Comparison of ENCODE assay signal across 18 cellular contexts in genomic region chr20:48191200-48191599, GRCh38.
DNase-seq lines count a peak whose midpoint lies in the region; ATAC-seq and TF ChIP-seq lines count a peak whose summit lies in the region.
"Had no signal": no experiment of that assay in that cellular context is flagged by ENCODE, and none has a peak within 500 bp of the region (broad histone marks: within the 10 kb centered on the region; RNA-seq: fewer than 3 reads in every experiment).

No MANE protein-coding gene starts in this region.

- no peak overlapping the region for H3K27ac ChIP-seq in GM23248
- no peak overlapping the region for H3K27ac ChIP-seq in RWPE2 (ENCODE audit: poor library complexity, severe bottlenecking)
- H3K27ac ChIP-seq in neural progenitor cell = no peak overlapping the region
- H3K27ac ChIP-seq: cardiac muscle cell, PC-9, right atrium auricular region had no signal

- H3K27me3 ChIP-seq in GM23248 (replicated peaks; ENCODE audit: insufficient read depth) (0 out of 2 replicates have a peak, but pooled peaks cover 2% of the 10 kb centered on the region), RWPE2 (ENCODE audit: insufficient read depth, poor library complexity, severe bottlenecking) (no peaks in the 10 kb centered on the region), neural progenitor cell (peaks cover under 1% of the 10 kb centered on the region)
- H3K27me3 ChIP-seq: cardiac muscle cell, gastroesophageal sphincter, right atrium auricular region had no signal

- CTCF ChIA-PET in activated CD8-positive, alpha-beta memory T cell treated with anti-CD3 and anti-CD28 coated beads, Interleukin-2, amount 10 ng/mL, durations not matched to agents 7 days and 5 days (lab: Charles Lee) = no interaction called here

- DNase-seq in GM23248 = peak; percentile 16
- no peak for DNase-seq in RWPE2 (ENCODE audit: low spot score)
- peak; percentile 6 for DNase-seq in fibroblast of mammary gland (ENCODE audit: low read depth)
- no peak for DNase-seq in neural progenitor cell (ENCODE audit: low spot score)
- DNase-seq in activated CD8-positive, alpha-beta memory T cell treated with anti-CD3 and anti-CD28 coated beads, Interleukin-2, amount 10 ng/mL, durations not matched to agents 7 days and 5 days = no peak
- no peak for DNase-seq in DMS153 treated with DMSO at 0.1 percent for 48 hours (lab: John Stamatoyannopoulos, UW; ENCODE audit: unreplicated experiment)
- no peak for DNase-seq in HFFc6
- DNase-seq in NOMO-1 treated with DMSO at 0.1 percent for 48 hours (lab: John Stamatoyannopoulos, UW; ENCODE audit: unreplicated experiment) = no peak
- DNase-seq: activated naive CD8-positive, alpha-beta T cell treated with anti-CD3 and anti-CD28 coated beads, Interleukin-2, amount 10 ng/mL, durations not matched to agents 7 days and 5 days; activated T-cell treated with anti-CD3 and anti-CD28 coated beads, Interleukin-2, amount 50 U/mL, for 4 hours; IMR-90; NCI-H526 treated with DMSO at 0.1 percent for 48 hours; PC-9; stimulated activated CD4-positive, alpha-beta T cell treated with anti-CD3 and anti-CD28 coated beads, Interleukin-1b, Interleukin-23, amount 100 ng/mL, for 48 hours had no signal

- H3K36me3 ChIP-seq in GM23248 (ENCODE audit: low read depth) (no peaks in the 10 kb centered on the region), RWPE2 (ENCODE audit: low read depth) (no peaks in the 10 kb centered on the region), neural progenitor cell (no peaks in the 10 kb centered on the region)
- H3K36me3 ChIP-seq: cardiac muscle cell, gastroesophageal sphincter, right atrium auricular region had no signal

- H3K36me3 Mint-ChIP-seq in neural progenitor cell (peaks cover 2% of the 10 kb centered on the region), HFFc6 (ENCODE audit: low read depth) (no peaks in the 10 kb centered on the region)
- H3K36me3 Mint-ChIP-seq in activated CD8-positive, alpha-beta memory T cell treated with anti-CD3 and anti-CD28 coated beads, Interleukin-2, amount 10 ng/mL, durations not matched to agents 7 days and 5 days = no peaks in the 10 kb centered on the region
- H3K36me3 Mint-ChIP-seq: activated naive CD8-positive, alpha-beta T cell treated with anti-CD3 and anti-CD28 coated beads, Interleukin-2, amount 10 ng/mL, durations not matched to agents 7 days and 5 days had no signal

- ATAC-seq in RWPE2 (ENCODE audit: low read depth) = peak; percentile 37; the same call in 2 of the 3 replicates
- no peak for ATAC-seq in activated CD8-positive, alpha-beta memory T cell treated with anti-CD3 and anti-CD28 coated beads, Interleukin-2, amount 10 ng/mL, durations not matched to agents 7 days and 5 days
- ATAC-seq: activated T-cell treated with anti-CD3 and anti-CD28 coated beads, Interleukin-2, amount 50 U/mL, for 4 hours; gastroesophageal sphincter had no signal

- H3K27me3 Mint-ChIP-seq in neural progenitor cell (ENCODE audit: insufficient read depth, low read depth) (peaks cover 12% of the 10 kb centered on the region), HFFc6 (ENCODE audit: insufficient read depth) (peaks cover 8% of the 10 kb centered on the region)
- H3K27me3 Mint-ChIP-seq in activated CD8-positive, alpha-beta memory T cell treated with anti-CD3 and anti-CD28 coated beads, Interleukin-2, amount 10 ng/mL, durations not matched to agents 7 days and 5 days = no peaks in the 10 kb centered on the region
- H3K27me3 Mint-ChIP-seq: activated naive CD8-positive, alpha-beta T cell treated with anti-CD3 and anti-CD28 coated beads, Interleukin-2, amount 10 ng/mL, durations not matched to agents 7 days and 5 days had no signal

- H3K4me3 Mint-ChIP-seq in neural progenitor cell (no peak overlapping the region), HFFc6 (no peak overlapping the region)
- H3K4me3 Mint-ChIP-seq in activated CD8-positive, alpha-beta memory T cell treated with anti-CD3 and anti-CD28 coated beads, Interleukin-2, amount 10 ng/mL, durations not matched to agents 7 days and 5 days = no peak overlapping the region
- H3K4me3 Mint-ChIP-seq: activated naive CD8-positive, alpha-beta T cell treated with anti-CD3 and anti-CD28 coated beads, Interleukin-2, amount 10 ng/mL, durations not matched to agents 7 days and 5 days; activated T-cell treated with anti-CD3 and anti-CD28 coated beads, Interleukin-2, amount 50 U/mL, for 4 hours had no signal

- H3K4me3 ChIP-seq in GM23248 (no peak overlapping the region), RWPE2 (ENCODE audit: severe bottlenecking) (no peak overlapping the region), fibroblast of mammary gland (ENCODE audit: control insufficient read depth, low read depth, low read length) (no peak overlapping the region), neural progenitor cell (no peak overlapping the region)
- H3K4me3 ChIP-seq: cardiac muscle cell, gastroesophageal sphincter, lung, PC-9, right atrium auricular region had no signal

- H3K4me2 ChIP-seq in GM23248 (ENCODE audit: unreplicated experiment) (no peak overlapping the region), neural progenitor cell (peak overlapping the region; percentile 28)
- H3K4me2 ChIP-seq: PC-9 had no signal

- peaks cover 7% of the 10 kb centered on the region for H3K9me3 Mint-ChIP-seq in neural progenitor cell
- H3K9me3 Mint-ChIP-seq in activated CD8-positive, alpha-beta memory T cell treated with anti-CD3 and anti-CD28 coated beads, Interleukin-2, amount 10 ng/mL, durations not matched to agents 7 days and 5 days (ENCODE audit: low read depth) = no peaks in the 10 kb centered on the region
- peaks cover 54% of the 10 kb centered on the region for H3K9me3 Mint-ChIP-seq in HFFc6
- H3K9me3 Mint-ChIP-seq: activated naive CD8-positive, alpha-beta T cell treated with anti-CD3 and anti-CD28 coated beads, Interleukin-2, amount 10 ng/mL, durations not matched to agents 7 days and 5 days; activated T-cell treated with anti-CD3 and anti-CD28 coated beads, Interleukin-2, amount 50 U/mL, for 4 hours had no signal

- H3K27ac Mint-ChIP-seq in neural progenitor cell = peak overlapping the region; percentile 87
- H3K27ac Mint-ChIP-seq in activated CD8-positive, alpha-beta memory T cell treated with anti-CD3 and anti-CD28 coated beads, Interleukin-2, amount 10 ng/mL, durations not matched to agents 7 days and 5 days = no peak overlapping the region
- H3K27ac Mint-ChIP-seq in HFFc6 = no peak overlapping the region
- H3K27ac Mint-ChIP-seq: activated naive CD8-positive, alpha-beta T cell treated with anti-CD3 and anti-CD28 coated beads, Interleukin-2, amount 10 ng/mL, durations not matched to agents 7 days and 5 days had no signal

- no peaks in the 10 kb centered on the region for H3F3A ChIP-seq in GM23248 (ENCODE audit: insufficient read depth)
- H3F3A ChIP-seq in neural progenitor cell (ENCODE audit: low read depth) = peaks cover 16% of the 10 kb centered on the region

- in situ Hi-C loops in GM23248 (cut with MboI) = no loop called here

- TF ChIP-seq CTCF in RWPE2 (IDR thresholded peaks at IDR 0.05; ENCODE audit: poor library complexity, severe bottlenecking) (no peak), fibroblast of mammary gland (conservative IDR thresholded peaks at IDR 0.05; ENCODE audit: control insufficient read depth, insufficient read depth, low read depth, low read length) (no peak), neural progenitor cell (IDR thresholded peaks at IDR 0.05) (no peak), HFFc6 (IDR thresholded peaks at IDR 0.05) (no peak)

- H3K4me1 ChIP-seq in GM23248 (ENCODE audit: insufficient read depth) (no peaks in the 10 kb centered on the region), RWPE2 (ENCODE audit: insufficient read depth, poor library complexity, severe bottlenecking) (peaks cover 25% of the 10 kb centered on the region), neural progenitor cell (peaks cover 30% of the 10 kb centered on the region)
- H3K4me1 ChIP-seq: right atrium auricular region had no signal

- H3K9me2 ChIP-seq in GM23248 (ENCODE audit: insufficient read depth) = no peaks in the 10 kb centered on the region

- H3K9me3 ChIP-seq in GM23248 (ENCODE audit: low read depth) = no peaks in the 10 kb centered on the region
- H3K9me3 ChIP-seq in RWPE2 (ENCODE audit: severe bottlenecking) = no peaks in the 10 kb centered on the region
- H3K9me3 ChIP-seq in neural progenitor cell (ENCODE audit: low read depth) = no peaks in the 10 kb centered on the region
- H3K9me3 ChIP-seq: gastroesophageal sphincter, right atrium auricular region had no signal

- H3K9ac ChIP-seq in GM23248 = no peak overlapping the region
- no peak overlapping the region for H3K9ac ChIP-seq in neural progenitor cell

- H3K79me2 ChIP-seq in GM23248 (ENCODE audit: insufficient read depth) (no peaks in the 10 kb centered on the region), neural progenitor cell (ENCODE audit: low read depth) (no peaks in the 10 kb centered on the region)

- peaks cover 43% of the 10 kb centered on the region for H3K4me1 Mint-ChIP-seq in neural progenitor cell
- no peaks in the 10 kb centered on the region for H3K4me1 Mint-ChIP-seq in activated CD8-positive, alpha-beta memory T cell treated with anti-CD3 and anti-CD28 coated beads, Interleukin-2, amount 10 ng/mL, durations not matched to agents 7 days and 5 days
- H3K4me1 Mint-ChIP-seq in HFFc6 (ENCODE audit: low read depth) = no peaks in the 10 kb centered on the region
- H3K4me1 Mint-ChIP-seq: activated naive CD8-positive, alpha-beta T cell treated with anti-CD3 and anti-CD28 coated beads, Interleukin-2, amount 10 ng/mL, durations not matched to agents 7 days and 5 days had no signal

- 57 to 58% methylated on average over 3 of the region's 3 CpGs for WGBS in GM23248 (ENCODE audit: low coverage in 1 of 2, low lambda C conversion rate in 2 of 2, missing lambda C conversion rate in 2 of 2), 2 experiments

- H2AFZ ChIP-seq in GM23248 (no peak overlapping the region), neural progenitor cell (replicated peaks) (no peak overlapping the region)
- H2AFZ ChIP-seq: PC-9 had no signal

- H4K20me1 ChIP-seq in GM23248 (ENCODE audit: insufficient read depth) = no peaks in the 10 kb centered on the region
- no peaks in the 10 kb centered on the region for H4K20me1 ChIP-seq in neural progenitor cell (ENCODE audit: low read depth)

Comparison
In these comparisons a context has a peak if more than half of its experiments do, and no peak if none do; other contexts are left out.
1. DNase-seq: peak in GM23248 (single experiment) and fibroblast of mammary gland (single experiment); none in RWPE2 (single experiment), neural progenitor cell (single experiment), activated CD8-positive, alpha-beta memory T cell treated with anti-CD3 and anti-CD28 coated beads, Interleukin-2, amount 10 ng/mL, durations not matched to agents 7 days and 5 days (single experiment), DMS153 treated with DMSO at 0.1 percent for 48 hours (single experiment), HFFc6 (single experiment) and NOMO-1 treated with DMSO at 0.1 percent for 48 hours (single experiment).